ENCODE assay signal across 8 cellular contexts in the genomic region with DNA sequence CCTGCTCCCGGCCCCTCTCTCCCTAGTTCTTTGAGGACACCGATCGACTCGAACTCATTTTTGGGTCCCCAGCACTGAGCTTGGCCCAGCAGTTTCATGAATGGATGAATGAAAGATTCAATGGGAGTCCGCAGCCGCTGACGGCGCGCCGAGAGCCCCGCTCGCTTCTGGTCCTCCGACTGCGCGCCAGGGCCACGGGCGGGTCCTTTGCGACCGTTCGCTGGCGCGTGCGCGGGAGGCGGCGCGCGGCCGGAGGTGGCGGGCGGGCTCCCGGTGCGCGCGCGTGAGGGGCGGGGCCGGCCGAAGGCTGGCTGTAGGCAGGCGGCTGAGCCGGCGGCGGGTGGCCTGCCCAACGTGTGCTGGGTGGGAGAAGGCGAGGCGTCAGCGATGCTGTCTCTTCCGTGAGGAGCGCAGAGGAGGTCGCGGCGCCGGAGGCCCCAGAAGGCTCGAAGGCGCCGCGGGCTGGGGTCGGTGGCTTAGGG. TPM values are rescaled to one million over a fixed set of nuclear protein-coding genes. Genes with fewer than 3 reads are reported as not detected.
DNase-seq lines count a peak whose midpoint lies in the region; ATAC-seq and TF ChIP-seq lines count a peak whose summit lies in the region.

TSS of gene MAST2 (plus strand) at position 314 of the 482 bp plus-strand sequence. CDS start 284 bp downstream, outside the sequence.

- H3K4me3 Mint-ChIP-seq in CD14-positive monocyte = peak within 1 kb of the TSS; percentile 90 to 97
- peak within 1 kb of the TSS; percentile 86 for H3K4me3 Mint-ChIP-seq in activated CD4-positive, alpha-beta memory T cell treated with anti-CD3 and anti-CD28 coated beads, Interleukin-2, amount 10 ng/mL, durations not matched to agents 7 days and 5 days

- H3K9me3 ChIP-seq in ectodermal cell (ENCODE audit: control insufficient read depth, low read length) (no peaks in the 10 kb centered on the region), lower lobe of right lung (no peaks in the 10 kb centered on the region)

- CTCF ChIA-PET in activated CD4-positive, alpha-beta memory T cell treated with anti-CD3 and anti-CD28 coated beads, Interleukin-2, amount 10 ng/mL, durations not matched to agents 7 days and 5 days (lab: Charles Lee) = interaction anchor here (0.7 to 1.0 kb wide), 3 partner anchors 11 to 394 kb away, joined by 3 to 5 read pairs (median 5); no protein-coding TSS in a partner anchor

- peak within 1 kb of the TSS; percentile 52 for H3K4me3 ChIP-seq in ectodermal cell (ENCODE audit: insufficient read depth, low read depth, low read length)
- H3K4me3 ChIP-seq in lower lobe of right lung = peak within 1 kb of the TSS; percentile 56

- DNase-seq in CD14-positive monocyte (ENCODE audit: low spot score) (peak; percentile 76), NCI-H748 treated with DMSO at 0.1 percent for 48 hours (lab: John Stamatoyannopoulos, UW) (peak; percentile 81), lower lobe of right lung (peak; percentile 94)
- DNase-seq in activated CD4-positive, alpha-beta memory T cell treated with anti-CD3 and anti-CD28 coated beads, Interleukin-2, amount 10 ng/mL, durations not matched to agents 7 days and 5 days = peak; percentile 88
- peak; percentile 83 to 87 for DNase-seq in stimulated activated CD4-positive, alpha-beta T cell treated with anti-CD3 and anti-CD28 coated beads, Interleukin-4, amount 100 ng/mL, for 48 hours (ENCODE audit: low read depth in 2 of 2)

- peak; percentile 93 for ATAC-seq in GM19397 (IDR thresholded peaks at IDR 0.05; ENCODE audit: unreplicated experiment)
- peak; percentile 54 for ATAC-seq in HG03558 (IDR thresholded peaks at IDR 0.05; ENCODE audit: extremely low read depth, unreplicated experiment)
- ATAC-seq in lower lobe of right lung = peak; percentile 99

- H3K4me1 ChIP-seq in ectodermal cell (ENCODE audit: control insufficient read depth, insufficient read depth, low read length) = peaks cover 14% of the 10 kb centered on the region
- H3K4me1 ChIP-seq in lower lobe of right lung = peaks cover 25% of the 10 kb centered on the region

- intact Hi-C loops in CD14-positive monocyte (cut with micrococcal nuclease) (loop anchor here (2.0 to 5.0 kb wide), 3 partner anchors 51 to 116 kb away; partner anchors contain the start of genes IPP (in 2 of the 2), GPBP1L1 (in 1 of the 2) and TMEM69 (in 1 of the 2)), lower lobe of right lung (cut with DNase I) (no loop called here)

- H3K9me3 Mint-ChIP-seq in CD14-positive monocyte = peaks cover 0 to 1% (median 0%) of the 10 kb centered on the region in 7 donors
- H3K9me3 Mint-ChIP-seq in activated CD4-positive, alpha-beta memory T cell treated with anti-CD3 and anti-CD28 coated beads, Interleukin-2, amount 10 ng/mL, durations not matched to agents 7 days and 5 days = no peaks in the 10 kb centered on the region

- H3K4me1 Mint-ChIP-seq in CD14-positive monocyte = peaks cover 32% of the 10 kb centered on the region
- peaks cover 37% of the 10 kb centered on the region for H3K4me1 Mint-ChIP-seq in activated CD4-positive, alpha-beta memory T cell treated with anti-CD3 and anti-CD28 coated beads, Interleukin-2, amount 10 ng/mL, durations not matched to agents 7 days and 5 days

- peaks cover 0 to 3% (median 0%) of the 10 kb centered on the region in 3 donors for H3K27me3 Mint-ChIP-seq in CD14-positive monocyte (ENCODE audit: low read depth in 3 of 3)
- H3K27me3 Mint-ChIP-seq in activated CD4-positive, alpha-beta memory T cell treated with anti-CD3 and anti-CD28 coated beads, Interleukin-2, amount 10 ng/mL, durations not matched to agents 7 days and 5 days = no peaks in the 10 kb centered on the region

- H3K27me3 ChIP-seq in ectodermal cell (ENCODE audit: control insufficient read depth, insufficient read depth, low read length, poor library complexity, severe bottlenecking) = peaks cover 35% of the 10 kb centered on the region
- no peaks in the 10 kb centered on the region for H3K27me3 ChIP-seq in lower lobe of right lung (ENCODE audit: low read depth)

- POLR2A ChIA-PET in activated CD4-positive, alpha-beta memory T cell treated with anti-CD3 and anti-CD28 coated beads, Interleukin-2, amount 10 ng/mL, durations not matched to agents 7 days and 5 days (lab: Charles Lee) = interaction anchor here (1.0 to 2.5 kb wide), 4 partner anchors 116 to 304 kb away, joined by 3 to 10 read pairs (median 6); partner anchors contain the start of gene GPBP1L1

- WGBS in ectodermal cell, 2 experiments = 0 to 1% methylated on average over 49 to 50 of the region's 58 CpGs

- H3K36me3 ChIP-seq in ectodermal cell (ENCODE audit: control insufficient read depth, insufficient read depth, low read length) (no peaks in the 10 kb centered on the region), lower lobe of right lung (no peaks in the 10 kb centered on the region)

- TF ChIP-seq CTCF in CD14-positive monocyte (IDR thresholded peaks at IDR 0.05) (no peak), lower lobe of right lung (IDR thresholded peaks at IDR 0.05) (no peak)

- peak within 1 kb of the TSS; percentile 89 to 98 (median 97) for H3K27ac Mint-ChIP-seq in CD14-positive monocyte
- H3K27ac Mint-ChIP-seq in activated CD4-positive, alpha-beta memory T cell treated with anti-CD3 and anti-CD28 coated beads, Interleukin-2, amount 10 ng/mL, durations not matched to agents 7 days and 5 days = peak within 1 kb of the TSS; percentile 73

- peaks cover 6 to 17% of the 10 kb centered on the region in 2 donors for H3K36me3 Mint-ChIP-seq in CD14-positive monocyte
- peaks cover 17% of the 10 kb centered on the region for H3K36me3 Mint-ChIP-seq in activated CD4-positive, alpha-beta memory T cell treated with anti-CD3 and anti-CD28 coated beads, Interleukin-2, amount 10 ng/mL, durations not matched to agents 7 days and 5 days (ENCODE audit: low read depth)

- H3K27ac ChIP-seq in ectodermal cell (ENCODE audit: insufficient read depth, low read depth, low read length, poor library complexity, severe bottlenecking) = peak within 1 kb of the TSS; percentile 79
- peak within 1 kb of the TSS; percentile 76 for H3K27ac ChIP-seq in lower lobe of right lung

RNA-seq across cellular contexts. Expression of gene MAST2, which starts in this region (rescaled TPM):
- 1 to 10 TPM; 1.0 to 2.5 TPM for polyA plus RNA-seq in CD14-positive monocyte
- total RNA-seq in activated CD4-positive, alpha-beta memory T cell treated with anti-CD3 and anti-CD28 coated beads, Interleukin-2, amount 10 ng/mL, durations not matched to agents 7 days and 5 days = 10 to 100 TPM; 25.4 to 27.8 TPM
- polyA plus RNA-seq in ectodermal cell (2013, experiment 1 of 4) = 18.0 TPM
- polyA plus RNA-seq in ectodermal cell (2013, experiment 2 of 4) = 17.8 TPM
- polyA plus RNA-seq in ectodermal cell (2013, experiment 3 of 4) = 15.5 TPM
- 18.1 TPM for polyA plus RNA-seq in ectodermal cell (2013, experiment 4 of 4)
- total RNA-seq in lower lobe of right lung = 25.8 TPM

Comparison
In these comparisons a context has a peak if more than half of its experiments do, and no peak if none do; other contexts are left out.
1. Peak in every context shown above with its lines: DNase-seq, ATAC-seq, H3K4me3 ChIP-seq and H3K27ac ChIP-seq.